In the genomic region with DNA sequence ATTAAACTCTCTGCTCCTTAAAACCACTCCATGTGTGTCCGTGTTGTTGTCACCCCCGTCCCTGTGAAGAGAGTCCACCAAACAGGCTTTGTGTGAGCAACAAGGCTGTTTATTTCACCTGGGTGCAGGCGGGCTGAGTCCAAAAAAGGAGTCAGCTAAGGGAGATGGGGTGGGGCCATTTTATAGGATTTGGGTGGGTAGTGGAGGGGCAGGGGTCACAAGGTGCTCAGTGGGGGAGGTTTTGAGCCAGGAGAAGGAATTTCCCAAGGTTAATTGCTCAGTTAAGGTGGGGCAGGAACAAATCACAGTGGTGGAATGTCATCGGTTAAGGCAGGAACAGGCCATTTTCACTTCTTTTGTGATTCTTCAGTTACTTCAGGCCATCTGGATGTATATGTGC, we compare ENCODE assay signal across 4 cellular contexts. TPM values are rescaled to one million over a fixed set of nuclear protein-coding genes. Genes with fewer than 3 reads are reported as not detected.
"Had no signal": no experiment of that assay in that cellular context is flagged by ENCODE, and none has a peak within 500 bp of the region (broad histone marks: within the 10 kb centered on the region; RNA-seq: fewer than 3 reads in every experiment).

No MANE protein-coding gene starts in this region.

RNA-seq across cellular contexts. Expression of gene ERVW-1, which starts 1.4 kb away (rescaled TPM):
- total RNA-seq: H4, HepG2, HFFc6, HT1080 had no signal
- polyA plus RNA-seq: HepG2 had no signal
